ENCODE assay signal across 1 cellular context in the genomic region with DNA sequence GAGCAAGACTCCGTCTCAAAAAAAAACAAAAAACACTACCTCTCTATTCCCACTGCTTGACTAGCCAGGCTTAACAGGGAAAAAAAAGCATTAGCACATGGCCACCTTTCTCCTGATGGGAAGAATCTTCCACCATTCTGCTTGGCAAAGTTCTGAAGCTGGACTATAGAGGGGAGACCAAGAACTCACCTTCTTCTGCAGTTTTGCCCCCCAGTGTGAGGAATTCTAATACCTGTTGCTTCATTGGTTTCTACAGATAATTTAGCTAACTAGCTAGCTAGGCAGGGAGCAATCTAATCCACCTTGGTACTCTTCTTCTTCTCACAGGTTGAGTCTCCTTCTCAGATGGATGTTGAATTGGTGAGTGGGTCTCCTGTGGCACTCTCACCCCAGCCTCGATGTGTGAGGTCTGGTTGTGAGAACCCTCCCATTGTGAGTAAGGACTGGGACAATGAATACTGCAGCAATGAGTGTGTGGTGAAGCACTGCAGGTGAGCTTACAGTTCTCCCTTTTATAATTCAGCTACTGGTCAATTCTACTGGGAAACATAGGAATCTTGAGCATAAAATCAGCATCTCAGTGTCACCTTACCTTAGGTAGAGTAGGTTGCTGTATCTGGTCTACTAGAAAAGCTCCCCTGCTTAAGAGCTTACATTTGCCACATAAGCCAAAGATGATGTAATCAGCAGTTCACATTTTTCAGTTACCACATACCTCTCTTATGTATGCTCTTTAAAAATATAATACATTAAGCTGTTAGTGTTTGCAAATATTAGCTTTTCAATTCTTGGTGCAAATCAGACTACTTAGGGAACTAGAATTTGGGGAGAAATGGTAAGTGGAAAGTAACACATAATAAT.
TF ChIP-seq lines count a peak whose summit lies in the region.

No MANE protein-coding gene starts in this region.

TF ChIP-seq in HepG2, 621 proteins besides CTCF, POLR2A, EP300 and RAD21:
- TF ChIP-seq ESRRA (CRISPR knock-in tag; IDR thresholded peaks at IDR 0.05; ENCODE audit: low read depth): no peak
- TF ChIP-seq, protein P1, sequence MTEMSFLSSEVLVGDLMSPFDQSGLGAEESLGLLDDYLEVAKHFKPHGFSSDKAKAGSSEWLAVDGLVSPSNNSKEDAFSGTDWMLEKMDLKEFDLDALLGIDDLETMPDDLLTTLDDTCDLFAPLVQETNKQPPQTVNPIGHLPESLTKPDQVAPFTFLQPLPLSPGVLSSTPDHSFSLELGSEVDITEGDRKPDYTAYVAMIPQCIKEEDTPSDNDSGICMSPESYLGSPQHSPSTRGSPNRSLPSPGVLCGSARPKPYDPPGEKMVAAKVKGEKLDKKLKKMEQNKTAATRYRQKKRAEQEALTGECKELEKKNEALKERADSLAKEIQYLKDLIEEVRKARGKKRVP (CRISPR knock-in tag; IDR thresholded peaks at IDR 0.05): peak in 1 of 2 experiments; percentile 21; a peak in 1 of 4 replicates
- TF ChIP-seq, protein P2, sequence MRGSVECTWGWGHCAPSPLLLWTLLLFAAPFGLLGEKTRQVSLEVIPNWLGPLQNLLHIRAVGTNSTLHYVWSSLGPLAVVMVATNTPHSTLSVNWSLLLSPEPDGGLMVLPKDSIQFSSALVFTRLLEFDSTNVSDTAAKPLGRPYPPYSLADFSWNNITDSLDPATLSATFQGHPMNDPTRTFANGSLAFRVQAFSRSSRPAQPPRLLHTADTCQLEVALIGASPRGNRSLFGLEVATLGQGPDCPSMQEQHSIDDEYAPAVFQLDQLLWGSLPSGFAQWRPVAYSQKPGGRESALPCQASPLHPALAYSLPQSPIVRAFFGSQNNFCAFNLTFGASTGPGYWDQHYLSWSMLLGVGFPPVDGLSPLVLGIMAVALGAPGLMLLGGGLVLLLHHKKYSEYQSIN (CRISPR knock-in tag; IDR thresholded peaks at IDR 0.05; ENCODE audit: borderline replicate concordance): no peak
- TF ChIP-seq CEBPB (IDR thresholded peaks at IDR 0.05; ENCODE audit: borderline replicate concordance, low read depth, low read length): peak; percentile 60; the same call in 1 of the 2 replicates
- peak; percentile 65 for TF ChIP-seq ATF7 (IDR thresholded peaks at IDR 0.05)
- no peak for TF ChIP-seq ATF7 (CRISPR knock-in tag; IDR thresholded peaks at IDR 0.05)
- 0 out of 2 replicates have a peak, but pooled peaks have one; percentile 32 for TF ChIP-seq RBFOX2 (IDR thresholded peaks at IDR 0.05; ENCODE audit: low read depth, low read length)
- TF ChIP-seq TRIM24 (CRISPR knock-in tag; IDR thresholded peaks at IDR 0.05): no peak
